In the genomic region with DNA sequence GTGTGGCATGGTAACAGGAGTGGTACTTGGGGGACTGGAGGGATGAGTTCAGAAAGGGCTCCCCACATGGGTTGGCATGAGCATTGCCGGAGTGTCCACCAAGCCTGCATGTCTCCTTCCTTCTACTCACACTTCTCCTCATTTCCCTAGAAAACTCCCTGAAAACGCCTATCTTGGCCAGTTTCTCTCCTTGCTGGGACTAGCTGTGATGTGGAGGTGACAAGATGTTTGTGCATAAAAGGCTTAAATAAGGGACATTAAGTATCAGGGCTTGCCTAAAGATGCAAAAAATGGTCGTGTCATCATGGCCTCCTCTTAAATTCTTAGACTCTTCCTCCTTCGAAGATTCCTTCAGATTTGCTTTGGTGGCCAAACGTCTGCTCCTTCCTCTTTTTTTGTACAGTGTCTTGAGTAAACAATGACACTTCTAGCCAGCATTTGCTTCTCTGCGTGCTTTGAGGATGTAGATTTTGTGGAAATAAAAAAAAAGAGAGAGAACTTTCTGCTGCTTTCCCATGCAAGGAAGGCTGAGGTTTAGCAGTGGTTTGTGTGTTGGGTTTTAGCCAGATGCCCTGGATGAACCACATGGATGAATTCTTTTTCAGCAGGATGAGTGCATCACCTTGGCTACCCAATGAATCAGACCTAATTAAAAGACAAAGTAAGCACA, we compare ENCODE assay signal across 10 cellular contexts.
DNase-seq lines count a peak whose midpoint lies in the region; ATAC-seq and TF ChIP-seq lines count a peak whose summit lies in the region.
"Had no signal": no experiment of that assay in that cellular context is flagged by ENCODE, and none has a peak within 500 bp of the region (broad histone marks: within the 10 kb centered on the region; RNA-seq: fewer than 3 reads in every experiment).

No MANE protein-coding gene starts in this region.

- CTCF ChIA-PET in naive thymus-derived CD4-positive, alpha-beta T cell (lab: Charles Lee), result no interaction called here

- H3K27me3 ChIP-seq in naive thymus-derived CD4-positive, alpha-beta T cell (ENCODE audit: control insufficient read depth in 2 of 2, insufficient read depth in 2 of 2, low read length in 2 of 2), result no peaks in the 10 kb centered on the region
- H3K27me3 ChIP-seq in suprapubic skin, result no peaks in the 10 kb centered on the region

- 74% methylated on average over 6 of the region's 6 CpGs for WGBS in suprapubic skin

- H3K4me1 ChIP-seq in naive thymus-derived CD4-positive, alpha-beta T cell (ENCODE audit: control insufficient read depth in 2 of 2, insufficient read depth in 2 of 2, low read length in 2 of 2), result peaks cover 20 to 31% of the 10 kb centered on the region in 2 donors
- peaks cover 4% of the 10 kb centered on the region for H3K4me1 ChIP-seq in suprapubic skin

- intact Hi-C loops in naive thymus-derived CD4-positive, alpha-beta T cell (cut with micrococcal nuclease), result loop anchor here (10.0 kb wide), 2 partner anchors 236 to 656 kb away; a partner anchor contains a TSS

- peak overlapping the region in 4 of 9 donors; percentile 15 to 55 (median 34) for H3K27ac Mint-ChIP-seq in naive thymus-derived CD4-positive, alpha-beta T cell

- H3K36me3 ChIP-seq in naive thymus-derived CD4-positive, alpha-beta T cell (ENCODE audit: control insufficient read depth in 2 of 3, insufficient read depth in 3 of 3, low read length in 3 of 3), result no peaks in the 10 kb centered on the region
- no peaks in the 10 kb centered on the region for H3K36me3 ChIP-seq in suprapubic skin

- H3K4me3 ChIP-seq in naive thymus-derived CD4-positive, alpha-beta T cell (ENCODE audit: low read length), result no peak overlapping the region
- H3K4me3 ChIP-seq in suprapubic skin, result no peak overlapping the region
- H3K4me3 ChIP-seq: SK-N-MC had no signal

- ATAC-seq in naive thymus-derived CD4-positive, alpha-beta T cell, result peak; percentile 37

- no peaks in the 10 kb centered on the region for H3K9me3 ChIP-seq in naive thymus-derived CD4-positive, alpha-beta T cell (ENCODE audit: control insufficient read depth in 2 of 3, low read length in 3 of 3)
- no peaks in the 10 kb centered on the region for H3K9me3 ChIP-seq in suprapubic skin

- H3K27ac ChIP-seq in caudate nucleus (ENCODE audit: low read depth, low read length) (peak overlapping the region; percentile 1), suprapubic skin (no peak overlapping the region)
- no peak overlapping the region for H3K27ac ChIP-seq in naive thymus-derived CD4-positive, alpha-beta T cell (ENCODE audit: low read depth, low read length)
- H3K27ac ChIP-seq: SK-N-MC had no signal

- H3K36me3 Mint-ChIP-seq in naive thymus-derived CD4-positive, alpha-beta T cell, result peaks cover 0 to 4% (median 0%) of the 10 kb centered on the region in 5 donors

- no peak for TF ChIP-seq POLR2A in suprapubic skin (IDR thresholded peaks at IDR 0.05)

- DNase-seq in Daoy (ENCODE audit: low read depth), result peak; percentile 94
- DNase-seq in MV-4-11 (lab: John Stamatoyannopoulos, UW), result peak; percentile 96
- DNase-seq in caudate nucleus (lab: John Stamatoyannopoulos, UW), result peak in 5 of 61 donors; percentile 6 to 20 (median 10)
- DNase-seq in naive thymus-derived CD4-positive, alpha-beta T cell, result no peak
- DNase-seq in NCI-H526 (lab: John Stamatoyannopoulos, UW), result no peak
- no peak for DNase-seq in NCI-H1436 (lab: John Stamatoyannopoulos, UW)
- no peak for DNase-seq in activated CD4-positive, alpha-beta T cell treated with anti-CD3 and anti-CD28 coated beads for 4 hours
- no peak for DNase-seq in suprapubic skin (ENCODE audit: low spot score in 2 of 2)
- DNase-seq: amniotic stem cell had no signal

- no peak overlapping the region for H3K4me3 Mint-ChIP-seq in naive thymus-derived CD4-positive, alpha-beta T cell

- POLR2A ChIA-PET in naive thymus-derived CD4-positive, alpha-beta T cell (lab: Charles Lee), result interaction anchor here (1.9 kb wide), 1 partner anchor 8 kb away, joined by 6 read pairs; no protein-coding TSS in a partner anchor

- no peaks in the 10 kb centered on the region for H3K27me3 Mint-ChIP-seq in naive thymus-derived CD4-positive, alpha-beta T cell

- H3K9me3 Mint-ChIP-seq in naive thymus-derived CD4-positive, alpha-beta T cell, result no peaks in the 10 kb centered on the region

- no peak for TF ChIP-seq EP300 in suprapubic skin (IDR thresholded peaks at IDR 0.05)

- no peak for TF ChIP-seq CTCF in suprapubic skin (IDR thresholded peaks at IDR 0.05)

- peaks cover 31 to 82% (median 47%) of the 10 kb centered on the region in 7 donors for H3K4me1 Mint-ChIP-seq in naive thymus-derived CD4-positive, alpha-beta T cell

Comparison
In these comparisons a context has a peak if more than half of its experiments do, and no peak if none do; other contexts are left out.
1. DNase-seq: peak in Daoy (single experiment) and MV-4-11 (single experiment); none in naive thymus-derived CD4-positive, alpha-beta T cell (0 of 9), NCI-H526 (0 of 2), NCI-H1436 (single experiment), activated CD4-positive, alpha-beta T cell treated with anti-CD3 and anti-CD28 coated beads for 4 hours (0 of 2) and suprapubic skin (0 of 2).